Comparison of ENCODE assay signal across 9 cellular contexts in the genomic region with DNA sequence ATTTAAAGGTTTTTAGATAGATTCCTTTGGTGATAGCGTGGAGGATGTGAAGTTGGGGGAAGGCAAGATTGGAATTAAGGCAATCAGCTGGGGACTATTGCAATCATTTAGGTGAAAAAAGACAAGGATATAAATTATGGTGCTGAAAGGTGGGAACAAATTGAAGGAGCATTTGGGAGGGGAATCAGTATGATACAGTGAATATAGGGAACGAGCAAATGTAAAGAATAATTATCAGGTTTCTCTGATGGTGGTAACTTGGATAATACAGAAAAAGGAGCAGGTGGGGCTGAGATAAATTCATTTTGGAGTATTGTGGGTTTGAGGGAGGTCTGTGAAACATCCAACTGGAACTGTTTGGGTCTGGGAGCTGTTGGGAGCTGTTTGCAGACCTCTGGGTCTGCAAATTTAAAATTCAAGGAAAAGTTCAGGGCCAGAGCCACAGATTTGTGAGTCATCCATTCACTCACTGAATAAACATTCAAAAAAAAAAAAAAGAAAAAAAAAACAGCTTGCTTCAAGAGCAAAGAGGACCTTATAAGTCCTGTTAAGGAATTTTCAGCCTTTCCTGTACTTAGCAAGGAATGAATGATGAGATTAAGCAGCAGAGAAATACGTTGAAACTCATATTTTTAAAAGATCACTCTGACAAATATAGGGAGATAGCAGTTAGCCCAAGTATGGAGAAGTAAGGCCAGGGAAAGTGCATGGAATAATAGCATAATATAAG.
DNase-seq lines count a peak whose midpoint lies in the region; TF ChIP-seq lines count a peak whose summit lies in the region.
"Had no signal": no experiment of that assay in that cellular context is flagged by ENCODE, and none has a peak within 500 bp of the region (broad histone marks: within the 10 kb centered on the region; RNA-seq: fewer than 3 reads in every experiment).

No MANE protein-coding gene starts in this region.

- no peaks in the 10 kb centered on the region for H3K36me3 ChIP-seq in stomach smooth muscle (ENCODE audit: control insufficient read depth in 2 of 2, insufficient read depth in 2 of 2, low read length in 2 of 2)

- H3K27ac ChIP-seq in stomach smooth muscle (ENCODE audit: low read length) = peak overlapping the region; percentile 77

- CTCF ChIA-PET in GM10248 (lab: Yijun Ruan, JAX) = interaction anchor here (1.3 to 1.4 kb wide), 2 partner anchors 9 to 18 kb away, joined by 3 to 4 read pairs; no protein-coding TSS in a partner anchor

- H3K9me3 ChIP-seq in stomach smooth muscle (ENCODE audit: control insufficient read depth in 2 of 2, low read length in 2 of 2) = no peaks in the 10 kb centered on the region

- H3K27me3 ChIP-seq in stomach smooth muscle (ENCODE audit: control insufficient read depth in 1 of 2, insufficient read depth in 2 of 2, low read length in 2 of 2) = no peaks in the 10 kb centered on the region

- DNase-seq in H4 (ENCODE audit: low spot score) (peak; percentile 76), amniotic epithelial cell (ENCODE audit: low read depth) (peak; percentile 94), iris pigment epithelial cell (ENCODE audit: low read depth) (peak; percentile 85), NOMO-1 (lab: John Stamatoyannopoulos, UW; ENCODE audit: unreplicated experiment in 2 of 2) (no peak), SW 1271 (lab: John Stamatoyannopoulos, UW) (no peak), GM10248 (ENCODE audit: extremely low spot score) (no peak)
- no peak for DNase-seq in activated CD4-positive, alpha-beta T cell treated with anti-CD3 and anti-CD28 coated beads, Interleukin-2, amount 50 U/mL, for 4 hours
- DNase-seq: NCI-H1105 treated with DMSO at 0.1 percent for 48 hours had no signal

- H3K9ac ChIP-seq in stomach smooth muscle (ENCODE audit: low read length in 2 of 2) = peak overlapping the region in 1 of 2 donors; percentile 41

- TF ChIP-seq CTCF in GM10248 (IDR thresholded peaks at IDR 0.05; ENCODE audit: control extremely low read depth, extremely low read depth, low read depth, missing control alignments) = no peak

- H3K4me3 ChIP-seq in stomach smooth muscle (ENCODE audit: low read length in 2 of 2) = no peak overlapping the region

- H3K4me1 ChIP-seq in stomach smooth muscle (ENCODE audit: control insufficient read depth, insufficient read depth, low read length) = no peaks in the 10 kb centered on the region

- POLR2A ChIA-PET in GM10248 (lab: Yijun Ruan, JAX) = no interaction called here

Comparison
In these comparisons a context has a peak if more than half of its experiments do, and no peak if none do; other contexts are left out.
1. DNase-seq: peak in H4 (single experiment), amniotic epithelial cell (single experiment) and iris pigment epithelial cell (single experiment); none in NOMO-1 (0 of 2), SW 1271 (0 of 2), activated CD4-positive, alpha-beta T cell treated with anti-CD3 and anti-CD28 coated beads, Interleukin-2, amount 50 U/mL, for 4 hours (0 of 2) and GM10248 (single experiment).